In the genomic region with DNA sequence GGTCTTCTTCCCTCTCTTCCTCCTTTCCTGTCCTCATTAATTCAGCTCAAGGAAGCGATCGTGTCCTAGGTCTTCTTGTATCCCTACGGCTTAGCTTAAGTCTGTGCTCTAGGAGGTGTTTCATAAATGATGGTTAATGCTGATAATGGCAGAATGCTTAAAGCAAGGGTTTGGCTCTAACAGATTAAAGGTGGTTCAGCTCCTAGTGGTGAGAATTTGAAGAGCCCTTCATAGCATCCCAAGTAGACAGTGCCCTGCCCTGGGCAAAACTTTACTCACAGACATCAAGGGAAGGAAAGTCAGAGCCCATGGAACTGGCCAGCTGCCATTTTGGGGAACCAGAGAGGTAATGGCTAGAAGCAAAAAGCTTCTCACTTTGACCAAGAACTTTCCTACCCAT, we compare ENCODE assay signal across 12 cellular contexts.
"Had no signal": no experiment of that assay in that cellular context is flagged by ENCODE, and none has a peak within 500 bp of the region (broad histone marks: within the 10 kb centered on the region; RNA-seq: fewer than 3 reads in every experiment).

No MANE protein-coding gene starts in this region.

- H3K36me3 ChIP-seq: ascending aorta, esophagus squamous epithelium, gastroesophageal sphincter, tibial nerve had no signal

- H3K9me3 ChIP-seq: ascending aorta, esophagus squamous epithelium, gastroesophageal sphincter, tibial nerve had no signal

- H3K4me1 ChIP-seq: ascending aorta, esophagus squamous epithelium, gastroesophageal sphincter, tibial nerve had no signal

- H3K4me3 ChIP-seq: ascending aorta, esophagus squamous epithelium, lung, tibial nerve had no signal

- H3K27me3 ChIP-seq: ascending aorta, esophagus squamous epithelium, gastroesophageal sphincter, tibial nerve had no signal

- DNase-seq: activated CD8-positive, alpha-beta memory T cell treated with anti-CD3 and anti-CD28 coated beads, Interleukin-2, amount 50 U/mL, for 48 hours; activated CD8-positive, alpha-beta T cell treated with anti-CD3 and anti-CD28 coated beads for 36 hours; activated naive CD4-positive, alpha-beta T cell; esophagus squamous epithelium; hypothalamus; immature natural killer cell; naive thymus-derived CD8-positive, alpha-beta T cell; stimulated activated naive B cell treated with anti-CD40 and anti-IgM and Interleukin-4, amounts not matched to agents 10 μg/mL and 1 μg/mL and 100 μg/mL, for 72 hours had no signal
